Comparison of ENCODE assay signal across 20 cellular contexts in the genomic region with DNA sequence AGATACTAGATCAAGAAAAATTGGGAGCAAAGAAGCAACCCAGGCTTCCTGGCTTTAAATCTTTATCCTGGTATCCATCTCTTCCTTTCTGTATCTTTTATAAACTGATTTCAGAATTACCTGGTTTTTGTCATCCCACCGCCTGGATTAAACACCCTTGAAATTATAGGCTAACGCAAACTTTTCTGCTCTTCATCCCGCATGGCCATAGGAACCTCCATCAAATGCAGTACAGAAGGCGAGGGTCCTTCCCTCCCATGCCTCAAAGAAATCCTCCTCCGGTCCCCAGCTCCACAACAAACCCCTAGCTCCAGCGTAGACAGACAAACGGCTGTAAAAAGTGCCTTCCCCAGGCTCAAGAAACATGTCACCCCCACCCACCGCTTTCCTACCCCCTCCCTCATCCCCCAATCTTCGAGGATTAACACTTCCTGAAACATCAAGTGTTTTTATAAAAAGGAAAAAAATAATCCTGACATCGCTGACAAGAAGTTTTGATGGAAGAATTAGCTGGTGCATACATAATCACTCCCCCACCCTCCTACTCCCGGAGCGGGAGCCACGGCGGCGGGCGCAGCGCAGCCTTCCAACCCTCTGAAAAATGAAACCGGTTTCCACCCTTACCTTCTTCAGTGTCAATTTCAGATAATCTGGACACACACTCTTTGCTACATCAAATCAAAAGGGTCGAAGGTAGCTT. TPM values are rescaled to one million over a fixed set of nuclear protein-coding genes. Genes with fewer than 3 reads are reported as not detected.
A peak's percentile ranks its signal among the peaks of the same experiment; 100 is the strongest.
DNase-seq lines count a peak whose midpoint lies in the region; TF ChIP-seq lines count a peak whose summit lies in the region.
"Had no signal": no experiment of that assay in that cellular context is flagged by ENCODE, and none has a peak within 500 bp of the region (broad histone marks: within the 10 kb centered on the region; RNA-seq: fewer than 3 reads in every experiment).

No MANE protein-coding gene starts in this region.

- BruUV-seq in Calu3 (replicated peaks; lab: Mats Ljungman, UMichigan), result no TSS peak

- peaks cover 27% of the 10 kb centered on the region for H3K4me1 Mint-ChIP-seq in T-helper 2 cell treated with Interferon-gamma antibody and Interleukin-4, amounts not matched to agents 5 μg/mL and 100 μg/mL, for 36 hours (ENCODE audit: low read depth)
- H3K4me1 Mint-ChIP-seq in Calu3 (ENCODE audit: low read depth, unreplicated experiment), result peaks cover 19% of the 10 kb centered on the region

- CTCF ChIA-PET in Calu3 (lab: Charles Lee), result interaction anchor here (0.6 kb wide), 1 partner anchor 15 kb away, joined by 3 read pairs; no protein-coding TSS in a partner anchor

- H2AFZ ChIP-seq in GM23248 (0 out of 2 replicates have a peak overlapping the region, but pooled peaks have one; percentile 9), osteoblast (ENCODE audit: low read length) (no peak overlapping the region)
- H2AFZ ChIP-seq: PC-9 had no signal

- peak overlapping the region; percentile 9 for H3K27ac Mint-ChIP-seq in T-helper 2 cell treated with Interferon-gamma antibody and Interleukin-4, amounts not matched to agents 5 μg/mL and 100 μg/mL, for 36 hours
- no peak overlapping the region for H3K27ac Mint-ChIP-seq in Calu3 (ENCODE audit: unreplicated experiment)
- H3K27ac Mint-ChIP-seq: activated T-cell treated with anti-CD3 and anti-CD28 coated beads, Interleukin-2, amount 50 U/mL, for 24 hours had no signal

- H3K36me3 Mint-ChIP-seq in T-helper 2 cell treated with Interferon-gamma antibody and Interleukin-4, amounts not matched to agents 5 μg/mL and 100 μg/mL, for 36 hours (ENCODE audit: low read depth), result peaks cover 4% of the 10 kb centered on the region
- peaks cover 5% of the 10 kb centered on the region for H3K36me3 Mint-ChIP-seq in Calu3 (ENCODE audit: insufficient read depth, unreplicated experiment)

- TF ChIP-seq CTCF in dorsolateral prefrontal cortex (IDR thresholded peaks at IDR 0.05 in 54 of 56, conservative IDR thresholded peaks at IDR 0.05 in 2 of 56; ENCODE audit: low read depth in 1 of 56, partially characterized antibody in 56 of 56), result no peak
- no peak for TF ChIP-seq CTCF in osteoblast (IDR thresholded peaks at IDR 0.05; ENCODE audit: extremely low read depth, low read depth, low read length)
- no peak for TF ChIP-seq CTCF in Calu3 (IDR thresholded peaks at IDR 0.05; ENCODE audit: unreplicated experiment)

- in situ Hi-C loops in GM23248 (cut with MboI), result no loop called here

- no peaks in the 10 kb centered on the region for H3K9me3 Mint-ChIP-seq in T-helper 2 cell treated with Interferon-gamma antibody and Interleukin-4, amounts not matched to agents 5 μg/mL and 100 μg/mL, for 36 hours
- no peaks in the 10 kb centered on the region for H3K9me3 Mint-ChIP-seq in Calu3 (ENCODE audit: low read depth, unreplicated experiment)
- H3K9me3 Mint-ChIP-seq: activated T-cell treated with anti-CD3 and anti-CD28 coated beads, Interleukin-2, amount 50 U/mL, for 24 hours had no signal

- H3K36me3 ChIP-seq in GM23248 (ENCODE audit: low read depth) (no peaks in the 10 kb centered on the region), osteoblast (ENCODE audit: insufficient read depth, low read length) (peaks cover 3% of the 10 kb centered on the region)
- H3K36me3 ChIP-seq: ascending aorta, esophagus squamous epithelium, left ventricle myocardium inferior, sigmoid colon had no signal

- H3K4me2 ChIP-seq in GM23248 (ENCODE audit: unreplicated experiment), result peak overlapping the region; percentile 99
- peak overlapping the region; percentile 93 for H3K4me2 ChIP-seq in osteoblast (ENCODE audit: insufficient read depth, low read length)
- H3K4me2 ChIP-seq: KMS-11 had no signal

- no peaks in the 10 kb centered on the region for H4K20me1 ChIP-seq in GM23248 (ENCODE audit: insufficient read depth)
- no peaks in the 10 kb centered on the region for H4K20me1 ChIP-seq in osteoblast (ENCODE audit: insufficient read depth, low read length)

- intact Hi-C loops in dorsolateral prefrontal cortex (cut with DNase I), result loop anchor here in 1 of 2 donors (5.0 kb wide), 1 partner anchor 96 kb away; a partner anchor contains a TSS
- intact Hi-C loops in Calu3 (cut with micrococcal nuclease; ENCODE audit: unreplicated experiment), result no loop called here

- peaks cover 12% of the 10 kb centered on the region for H3F3A ChIP-seq in GM23248 (ENCODE audit: insufficient read depth)

- DNase-seq in T-helper 2 cell treated with Interferon-gamma antibody and Interleukin-4, amounts not matched to agents 5 μg/mL and 100 μg/mL, for 36 hours (ENCODE audit: low spot score), result no peak
- DNase-seq in T-helper 2 cell, result no peak
- DNase-seq in GM23248, result no peak
- no peak for DNase-seq in dorsolateral prefrontal cortex
- peak; percentile 50 for DNase-seq in osteoblast (ENCODE audit: insufficient read length, low spot score, missing footprints)
- no peak for DNase-seq in glomerular visceral epithelial cell (ENCODE audit: extremely low spot score)
- no peak for DNase-seq in ureter (ENCODE audit: low spot score)
- no peak for DNase-seq in Calu3
- DNase-seq: activated CD4-positive, CD25-positive, alpha-beta regulatory T cell treated with anti-CD3 and anti-CD28 coated beads, Interleukin-2, amount 50 U/mL, for 72 hours; activated T-cell treated with anti-CD3 and anti-CD28 coated beads, Interleukin-2, amount 50 U/mL, for 24 hours; esophagus squamous epithelium; left ventricle myocardium inferior; NCI-H1105 treated with DMSO at 0.1 percent for 48 hours; NCI-H446; PC-9; sigmoid colon; stimulated activated CD4-positive, alpha-beta T cell treated with anti-CD3 and anti-CD28 coated beads, Interleukin-4, amount 100 ng/mL, for 4 hours had no signal

- H3K4me3 ChIP-seq in GM23248 (no peak overlapping the region), dorsolateral prefrontal cortex (peak overlapping the region in 37 of 59 donors; percentile 1 to 64 (median 28)), osteoblast (ENCODE audit: insufficient read depth, low read length) (peak overlapping the region; percentile 15)
- H3K4me3 ChIP-seq: ascending aorta, coronary artery, esophagus squamous epithelium, left ventricle myocardium inferior, sigmoid colon had no signal

- peak overlapping the region; percentile 7 for H3K4me3 Mint-ChIP-seq in T-helper 2 cell treated with Interferon-gamma antibody and Interleukin-4, amounts not matched to agents 5 μg/mL and 100 μg/mL, for 36 hours
- no peak overlapping the region for H3K4me3 Mint-ChIP-seq in Calu3 (ENCODE audit: low read depth, unreplicated experiment)
- H3K4me3 Mint-ChIP-seq: activated T-cell treated with anti-CD3 and anti-CD28 coated beads, Interleukin-2, amount 50 U/mL, for 24 hours had no signal

- no peaks in the 10 kb centered on the region for H3K9me2 ChIP-seq in GM23248 (ENCODE audit: insufficient read depth)

- H3K27ac ChIP-seq in GM23248, result no peak overlapping the region
- peak overlapping the region in 15 of 59 donors; percentile 3 to 59 (median 17) for H3K27ac ChIP-seq in dorsolateral prefrontal cortex
- no peak overlapping the region for H3K27ac ChIP-seq in osteoblast (ENCODE audit: low read depth, low read length)
- H3K27ac ChIP-seq: ascending aorta, coronary artery, esophagus squamous epithelium, KMS-11, left ventricle myocardium inferior, PC-9, sigmoid colon had no signal

- 41 to 42% methylated on average over 15 to 19 of the region's 19 CpGs for WGBS in GM23248 (ENCODE audit: low coverage in 1 of 2, low lambda C conversion rate in 2 of 2, missing lambda C conversion rate in 2 of 2), 2 experiments

- H3K27me3 ChIP-seq in GM23248 (replicated peaks; ENCODE audit: insufficient read depth) (peaks cover 11% of the 10 kb centered on the region; the same call in 1 of the 2 replicates), dorsolateral prefrontal cortex (peaks cover 23 to 100% (median 100%) of the 10 kb centered on the region in 45 donors), osteoblast (ENCODE audit: insufficient read depth, low read length) (peaks cover 42% of the 10 kb centered on the region)

- H3K4me1 ChIP-seq in GM23248 (ENCODE audit: insufficient read depth) (peaks cover 25% of the 10 kb centered on the region), osteoblast (ENCODE audit: insufficient read depth, low read length) (peaks cover 22% of the 10 kb centered on the region)

- H3K27me3 Mint-ChIP-seq in T-helper 2 cell treated with Interferon-gamma antibody and Interleukin-4, amounts not matched to agents 5 μg/mL and 100 μg/mL, for 36 hours (ENCODE audit: low read depth), result peaks cover 91% of the 10 kb centered on the region
- H3K27me3 Mint-ChIP-seq in Calu3 (ENCODE audit: unreplicated experiment), result peaks cover 95% of the 10 kb centered on the region

- H3K79me2 ChIP-seq in GM23248 (ENCODE audit: insufficient read depth) (peaks cover 18% of the 10 kb centered on the region), osteoblast (ENCODE audit: insufficient read depth, low read length) (no peaks in the 10 kb centered on the region)

- H3K9me3 ChIP-seq in GM23248 (ENCODE audit: low read depth), result no peaks in the 10 kb centered on the region
- no peaks in the 10 kb centered on the region for H3K9me3 ChIP-seq in osteoblast (ENCODE audit: low read depth, low read length)
- H3K9me3 ChIP-seq: ascending aorta, esophagus squamous epithelium, left ventricle myocardium inferior, sigmoid colon had no signal

- no peak overlapping the region for H3K9ac ChIP-seq in GM23248
- H3K9ac ChIP-seq: KMS-11 had no signal

RNA-seq across cellular contexts. Expression of a gene that starts 7.6 kb away (rescaled TPM):
- total RNA-seq in GM23248 (2014; rRNA removed; shearing (Covaris generic)), result 3.3 and 3.8 TPM in 2 replicates
- 7.9 and 9.5 TPM in 2 replicates for polyA plus RNA-seq in GM23248 (2016; fragmentation: Nextera tagmentation; extraction: Ambion mirVana)
- 10 to 100 TPM in 53 of 120 experiments, 1 to 10 TPM in 67; 1.5 to 24.3 (median 9.6) TPM for total RNA-seq in dorsolateral prefrontal cortex
- total RNA-seq in osteoblast, result 1.8 and 2.4 TPM in 2 replicates
- total RNA-seq in ureter, result not detected
- not detected in 2 replicates for total RNA-seq in Calu3 (2022)
- total RNA-seq: ascending aorta, esophagus squamous epithelium, left ventricle myocardium inferior had no signal

RNA-seq across cellular contexts. Expression of a gene that starts 9.8 kb away (rescaled TPM):
- total RNA-seq in GM23248 (2014; rRNA removed; shearing (Covaris generic)), result 2.8 and 4.7 TPM in 2 replicates
- 6.0 and 6.8 TPM in 2 replicates for polyA plus RNA-seq in GM23248 (2016; fragmentation: Nextera tagmentation; extraction: Ambion mirVana)
- 1 to 10 TPM in 111 of 120 experiments, under 1 TPM in 9; 0.39 to 4.2 (median 1.8) TPM for total RNA-seq in dorsolateral prefrontal cortex
- total RNA-seq in osteoblast, result 0.36 and 0.59 TPM in 2 replicates
- total RNA-seq in ureter, result not detected
- total RNA-seq in Calu3 (2022), result not detected in 2 replicates
- total RNA-seq: ascending aorta, esophagus squamous epithelium, left ventricle myocardium inferior had no signal
